9 cellular contexts compared by ENCODE assay signal in the genomic region with DNA sequence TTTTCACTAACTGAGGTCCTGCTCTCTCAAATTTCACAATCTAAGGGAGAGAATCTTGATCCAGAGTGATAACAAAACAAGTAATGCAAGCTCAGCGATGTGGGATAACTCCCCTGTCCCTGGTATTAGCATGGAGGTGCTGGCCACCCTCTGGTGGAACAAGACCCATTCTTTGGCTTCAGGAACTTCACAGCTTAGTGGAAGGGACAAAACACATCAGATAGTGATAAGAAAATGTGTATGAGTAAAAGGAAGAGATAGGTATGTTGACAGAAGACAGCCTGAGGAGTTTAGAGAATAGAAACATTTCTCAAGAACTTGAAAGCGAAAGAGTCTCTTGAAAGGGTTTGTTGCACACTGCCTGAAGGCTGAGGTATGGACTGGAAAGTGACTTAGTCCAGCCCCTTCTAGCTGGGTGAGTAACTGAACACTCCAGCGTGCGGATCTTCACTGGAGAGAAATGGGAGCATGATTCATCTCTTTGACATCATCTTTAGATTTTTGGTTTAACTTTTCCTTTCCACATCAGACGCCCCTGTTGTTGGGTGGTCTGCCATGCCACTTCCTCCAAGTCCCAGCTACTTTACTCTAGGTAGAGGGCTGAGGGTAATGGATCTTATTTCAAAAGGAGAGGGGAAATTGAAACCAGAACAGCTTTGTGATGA. TPM values are rescaled to one million over a fixed set of nuclear protein-coding genes. Genes with fewer than 3 reads are reported as not detected.
A peak's percentile ranks its signal among the peaks of the same experiment; 100 is the strongest.
DNase-seq lines count a peak whose midpoint lies in the region; ATAC-seq and TF ChIP-seq lines count a peak whose summit lies in the region.
"Had no signal": no experiment of that assay in that cellular context is flagged by ENCODE, and none has a peak within 500 bp of the region (broad histone marks: within the 10 kb centered on the region; RNA-seq: fewer than 3 reads in every experiment).

No MANE protein-coding gene starts in this region.

- DNase-seq in AG09319 (ENCODE audit: extremely low read depth, low read depth) (peak; percentile 43), LHCN-M2 (ENCODE audit: low read depth) (peak; percentile 79), ureter (ENCODE audit: low spot score) (no peak), erythroblast (lab: John Stamatoyannopoulos, UW) (no peak), left cardiac atrium (no peak), Ammon's horn (ENCODE audit: low spot score) (no peak)

- no peak for TF ChIP-seq POLR2A in erythroblast (IDR thresholded peaks at IDR 0.05; ENCODE audit: low read length)

- TF ChIP-seq CTCF in AG09319 (IDR thresholded peaks at IDR 0.05; ENCODE audit: low read depth, low read length) = no peak

- peak; percentile 85 for ATAC-seq in GM19397 (IDR thresholded peaks at IDR 0.05; ENCODE audit: unreplicated experiment)
- ATAC-seq in esophagus mucosa = peak; percentile 30
- ATAC-seq in left cardiac atrium = no peak
- ATAC-seq: Right ventricle myocardium inferior had no signal

- intact Hi-C loops in left cardiac atrium (cut with DNase I) = no loop called here

RNA-seq across cellular contexts. Expression of gene ZSWIM6, which starts 25.4 kb away (rescaled TPM):
- 10.0 and 12.1 TPM in 2 replicates for total RNA-seq in LHCN-M2 (2014; rRNA removed)
- polyA plus RNA-seq in LHCN-M2 (2012) = 10.5 TPM
- 6.3 TPM for total RNA-seq in esophagus mucosa
- 22.4 TPM for total RNA-seq in ureter
- 1 to 10 TPM; 6.8 to 7.8 TPM for total RNA-seq in left cardiac atrium

Comparison
In these comparisons a context has a peak if more than half of its experiments do, and no peak if none do; other contexts are left out.
1. DNase-seq: peak in AG09319 (single experiment) and LHCN-M2 (single experiment); none in ureter (single experiment), erythroblast (0 of 2), left cardiac atrium (single experiment) and Ammon's horn (single experiment).
2. ATAC-seq: peak in GM19397 (single experiment) and esophagus mucosa (single experiment); none in left cardiac atrium (0 of 2).